Comparison of ENCODE assay signal across 9 cellular contexts in the genomic region with DNA sequence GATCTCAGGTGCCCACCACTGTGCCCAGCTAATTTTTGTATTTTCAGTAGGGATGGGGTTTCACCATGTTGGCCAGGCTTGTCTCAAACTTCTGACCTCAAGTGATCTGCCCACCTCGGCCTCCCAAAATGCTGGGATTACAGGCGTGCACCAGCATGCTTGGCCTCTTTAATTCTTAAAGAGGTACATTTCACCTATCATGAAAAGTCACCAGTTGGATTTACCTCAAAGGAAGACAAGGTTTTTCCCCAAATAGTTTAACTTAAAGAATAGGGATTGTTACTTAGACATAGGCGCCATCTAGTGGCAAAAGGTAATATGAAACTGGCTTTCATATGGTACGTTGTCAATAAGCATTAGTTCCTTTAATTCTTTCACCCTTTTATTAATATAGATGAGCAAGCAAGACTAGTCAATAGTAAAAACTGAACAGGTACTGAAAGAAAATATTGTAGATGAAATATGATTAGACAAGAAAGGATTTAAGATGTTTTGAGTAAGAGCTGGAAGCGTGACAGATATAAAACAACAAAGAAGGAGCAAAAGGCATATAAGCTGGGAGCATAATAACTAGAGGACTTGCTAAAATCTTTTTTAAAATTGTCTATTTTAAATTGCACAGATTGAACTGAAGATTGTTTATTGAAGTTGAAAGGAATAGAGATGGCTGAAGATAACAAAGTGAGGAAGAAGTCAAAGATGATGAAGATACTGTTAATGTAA. TPM values are rescaled to one million over a fixed set of nuclear protein-coding genes. Genes with fewer than 3 reads are reported as not detected.
DNase-seq lines count a peak whose midpoint lies in the region; ATAC-seq and TF ChIP-seq lines count a peak whose summit lies in the region.
"Had no signal": no experiment of that assay in that cellular context is flagged by ENCODE, and none has a peak within 500 bp of the region (broad histone marks: within the 10 kb centered on the region; RNA-seq: fewer than 3 reads in every experiment).

No MANE protein-coding gene starts in this region.

- peak; percentile 7 to 42 (median 31) for TF ChIP-seq CTCF in breast epithelium (IDR thresholded peaks at IDR 0.05)
- TF ChIP-seq CTCF in lower lobe of right lung (IDR thresholded peaks at IDR 0.05), result peak; percentile 68

- H3K4me3 ChIP-seq in breast epithelium, result no peak overlapping the region
- no peak overlapping the region for H3K4me3 ChIP-seq in lower lobe of right lung

- DNase-seq in activated CD4-positive, alpha-beta T cell treated with anti-CD3 and anti-CD28 coated beads for 36 hours, result no peak
- no peak for DNase-seq in activated CD4-positive, alpha-beta T cell treated with anti-CD3 and anti-CD28 coated beads, Interleukin-2, amount 50 U/mL, for 1 hour
- DNase-seq in NCI-H82 treated with DMSO at 0.1 percent for 48 hours (lab: John Stamatoyannopoulos, UW; ENCODE audit: unreplicated experiment) (peak; percentile 45), breast epithelium (ENCODE audit: low spot score in 2 of 2) (no peak), lower lobe of right lung (no peak)
- no peak for DNase-seq in stimulated activated CD8-positive, alpha-beta memory T cell treated with anti-CD3 and anti-CD28 coated beads, Interleukin-4, amount 100 ng/mL, for 48 hours

- POLR2A ChIA-PET in activated CD4-positive, alpha-beta T cell treated with anti-CD3 and anti-CD28 coated beads for 36 hours (lab: Charles Lee), result no interaction called here

- H3K27me3 ChIP-seq in breast epithelium (no peaks in the 10 kb centered on the region), lower lobe of right lung (ENCODE audit: low read depth) (no peaks in the 10 kb centered on the region)

- no peaks in the 10 kb centered on the region for H3K9me3 Mint-ChIP-seq in activated CD4-positive, alpha-beta T cell treated with anti-CD3 and anti-CD28 coated beads for 36 hours (ENCODE audit: low read depth)

- no peak overlapping the region for H3K27ac Mint-ChIP-seq in activated CD4-positive, alpha-beta T cell treated with anti-CD3 and anti-CD28 coated beads for 36 hours

- intact Hi-C loops in activated CD4-positive, alpha-beta T cell treated with anti-CD3 and anti-CD28 coated beads for 36 hours (cut with DNase I, micrococcal nuclease), result loop anchor here (1.0 to 10.0 kb wide), 8 partner anchors 24 to 1158 kb away; no protein-coding TSS in a partner anchor
- intact Hi-C loops in breast epithelium (cut with DNase I; ENCODE audit: low total_unique reads), result no loop called here
- intact Hi-C loops in lower lobe of right lung (cut with DNase I), result no loop called here

- H3K9me3 ChIP-seq in breast epithelium, result no peaks in the 10 kb centered on the region
- no peaks in the 10 kb centered on the region for H3K9me3 ChIP-seq in lower lobe of right lung

- H3K27me3 Mint-ChIP-seq in activated CD4-positive, alpha-beta T cell treated with anti-CD3 and anti-CD28 coated beads for 36 hours, result peaks cover 4% of the 10 kb centered on the region

- no peaks in the 10 kb centered on the region for H3K36me3 ChIP-seq in breast epithelium
- no peaks in the 10 kb centered on the region for H3K36me3 ChIP-seq in lower lobe of right lung

- peak; percentile 61 for ATAC-seq in activated CD4-positive, alpha-beta T cell treated with anti-CD3 and anti-CD28 coated beads for 36 hours
- ATAC-seq in GM19467 (IDR thresholded peaks at IDR 0.05; ENCODE audit: unreplicated experiment) (peak; percentile 64), HG03575 (IDR thresholded peaks at IDR 0.05; ENCODE audit: extremely low read depth, insufficient number of reproducible peaks, low FRiP score, unreplicated experiment) (peak; percentile 82), lower lobe of right lung (peak in 1 of 2 donors; percentile 43)

- H3K4me1 ChIP-seq in breast epithelium, result no peaks in the 10 kb centered on the region
- no peaks in the 10 kb centered on the region for H3K4me1 ChIP-seq in lower lobe of right lung

- no peak overlapping the region for H3K27ac ChIP-seq in breast epithelium
- no peak overlapping the region for H3K27ac ChIP-seq in lower lobe of right lung
- H3K27ac ChIP-seq: epithelial cell of prostate had no signal

- H3K36me3 Mint-ChIP-seq in activated CD4-positive, alpha-beta T cell treated with anti-CD3 and anti-CD28 coated beads for 36 hours (ENCODE audit: low read depth), result no peaks in the 10 kb centered on the region

- H3K4me3 Mint-ChIP-seq in activated CD4-positive, alpha-beta T cell treated with anti-CD3 and anti-CD28 coated beads for 36 hours, result no peak overlapping the region

- CTCF ChIA-PET in activated CD4-positive, alpha-beta T cell treated with anti-CD3 and anti-CD28 coated beads for 36 hours (lab: Charles Lee), result interaction anchor here (0.7 to 4.4 kb wide), 32 partner anchors 8 to 1163 kb away, joined by 3 to 81 read pairs (median 6); no protein-coding TSS in a partner anchor

- H3K4me1 Mint-ChIP-seq in activated CD4-positive, alpha-beta T cell treated with anti-CD3 and anti-CD28 coated beads for 36 hours, result no peaks in the 10 kb centered on the region

- TF ChIP-seq POLR2A in breast epithelium (IDR thresholded peaks at IDR 0.05), result no peak

RNA-seq across cellular contexts. Expression of gene PSMD14, which starts 35.0 kb away (rescaled TPM):
- total RNA-seq in activated CD4-positive, alpha-beta T cell treated with anti-CD3 and anti-CD28 coated beads for 36 hours, result 10 to 100 TPM; 69.5 to 85.7 TPM
- total RNA-seq in breast epithelium, result 10 to 100 TPM; 38.3 to 50.1 (median 38.7) TPM
- total RNA-seq in lower lobe of right lung, result 33.5 TPM

Comparison
In these comparisons a context has a peak if more than half of its experiments do, and no peak if none do; other contexts are left out.
1. intact Hi-C loops: an anchor here in activated CD4-positive, alpha-beta T cell treated with anti-CD3 and anti-CD28 coated beads for 36 hours (1.0 to 10.0 kb wide); none called in breast epithelium and lower lobe of right lung.